ENCODE assay signal across 8 cellular contexts in the genomic region with DNA sequence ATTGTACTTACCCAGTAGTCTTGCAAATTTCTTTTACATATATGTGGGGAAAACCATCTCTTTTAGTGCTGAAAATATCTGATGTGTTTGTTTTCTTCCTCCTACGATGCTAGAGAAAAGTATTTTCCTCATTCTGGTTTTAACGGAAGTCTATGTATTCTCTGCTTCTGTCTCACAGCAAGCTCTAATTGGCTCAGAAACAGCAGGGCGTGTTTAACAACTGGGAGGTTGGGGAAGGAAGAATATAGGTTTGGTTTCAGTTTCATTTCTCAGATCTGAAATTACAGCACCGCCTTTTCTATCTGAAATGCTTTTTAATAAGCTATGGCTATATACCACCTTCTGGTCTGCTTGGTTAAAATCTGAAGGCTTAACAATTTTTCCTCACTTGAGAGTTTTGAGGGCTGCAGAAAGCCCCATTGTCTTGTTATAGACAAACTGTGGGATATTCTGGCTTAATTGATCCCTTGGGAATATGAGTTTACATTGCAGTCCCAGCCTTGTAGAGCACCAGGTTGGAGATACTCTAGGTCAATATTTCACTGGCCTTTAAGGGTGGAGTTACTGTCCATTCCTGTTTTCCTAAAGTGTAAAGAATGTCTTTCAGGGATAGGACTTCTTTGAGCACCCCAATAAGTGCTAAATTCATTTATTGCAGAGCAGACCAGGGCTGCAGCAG. TPM values are rescaled to one million over a fixed set of nuclear protein-coding genes. Genes with fewer than 3 reads are reported as not detected.
DNase-seq lines count a peak whose midpoint lies in the region; ATAC-seq and TF ChIP-seq lines count a peak whose summit lies in the region.

A gene (minus strand): TSS at position 128 of the 679 bp plus-strand sequence. CDS start 11,882 bp downstream, outside the sequence.

- ATAC-seq in GM21576 (IDR thresholded peaks at IDR 0.05; ENCODE audit: unreplicated experiment) = peak; percentile 100

- TF ChIP-seq POLR2A in uterus (IDR thresholded peaks at IDR 0.05) = no peak

- DNase-seq in HuH-7 (ENCODE audit: low spot score) (peak; percentile 61), fibroblast of peridontal ligament (ENCODE audit: extremely low read depth) (peak; percentile 91), uterus (peak; percentile 39 to 65)
- peak; percentile 31 to 41 for DNase-seq in activated T-cell treated with anti-CD3 and anti-CD28 coated beads, Interleukin-2, amount 50 U/mL, for 48 hours

- H3K9ac ChIP-seq in OCI-LY1 (ENCODE audit: low read length) = peak within 1 kb of the TSS; percentile 56
- no peak within 1 kb of the TSS for H3K9ac ChIP-seq in parathyroid adenoma

- peak within 1 kb of the TSS; percentile 49 for H3K4me2 ChIP-seq in DOHH2 (ENCODE audit: low read length)
- H3K4me2 ChIP-seq in OCI-LY1 (ENCODE audit: low read length) = peak within 1 kb of the TSS; percentile 84
- peak within 1 kb of the TSS; percentile 48 for H3K4me2 ChIP-seq in parathyroid adenoma (ENCODE audit: low read length)

- no peaks in the 10 kb centered on the region for H3K9me2 ChIP-seq in DOHH2 (replicated peaks; ENCODE audit: control insufficient read depth, low read length)
- H3K9me2 ChIP-seq in OCI-LY1 (ENCODE audit: low read depth, low read length) = no peaks in the 10 kb centered on the region

- intact Hi-C loops in uterus (cut with DNase I; ENCODE audit: low total_unique reads) = no loop called here

- no peak within 1 kb of the TSS for H3K27ac ChIP-seq in DOHH2 (ENCODE audit: low read depth, low read length)
- peak within 1 kb of the TSS; percentile 31 for H3K27ac ChIP-seq in OCI-LY1 (ENCODE audit: low read depth, low read length, poor library complexity, severe bottlenecking)
- no peak within 1 kb of the TSS for H3K27ac ChIP-seq in parathyroid adenoma
- H3K27ac ChIP-seq in uterus = peak within 1 kb of the TSS; percentile 73 to 90

- H3K4me3 ChIP-seq in DOHH2 (ENCODE audit: low read length) (peak within 1 kb of the TSS; percentile 43), OCI-LY1 (ENCODE audit: low read depth, low read length, poor library complexity, severe bottlenecking) (peak within 1 kb of the TSS; percentile 67), parathyroid adenoma (ENCODE audit: low read depth, low read length) (peak within 1 kb of the TSS; percentile 57), uterus (peak within 1 kb of the TSS; percentile 35 to 51)

- H3K36me3 ChIP-seq in DOHH2 (ENCODE audit: control insufficient read depth, low read length) (no peaks in the 10 kb centered on the region), OCI-LY1 (ENCODE audit: insufficient read depth, low read length) (peaks cover 10% of the 10 kb centered on the region), parathyroid adenoma (ENCODE audit: control insufficient read depth, insufficient read depth, low read length) (no peaks in the 10 kb centered on the region), uterus (no peaks in the 10 kb centered on the region)

- peak within 1 kb of the TSS; percentile 59 for H2AFZ ChIP-seq in OCI-LY1 (ENCODE audit: low read length)
- H2AFZ ChIP-seq in parathyroid adenoma = peak within 1 kb of the TSS; percentile 58

- no peaks in the 10 kb centered on the region for H3F3A ChIP-seq in DOHH2 (ENCODE audit: control insufficient read depth, insufficient read depth)
- H3F3A ChIP-seq in OCI-LY1 (ENCODE audit: insufficient read depth, low read length) = no peaks in the 10 kb centered on the region

- TF ChIP-seq CTCF in DOHH2 (IDR thresholded peaks at IDR 0.05; ENCODE audit: low read depth, low read length, poor library complexity, severe bottlenecking) (no peak), OCI-LY1 (IDR thresholded peaks at IDR 0.05; ENCODE audit: low read length) (no peak), parathyroid adenoma (IDR thresholded peaks at IDR 0.05) (no peak), uterus (IDR thresholded peaks at IDR 0.05) (no peak)

- H3K27me3 ChIP-seq in DOHH2 (ENCODE audit: control insufficient read depth, low read length) = no peaks in the 10 kb centered on the region
- no peaks in the 10 kb centered on the region for H3K27me3 ChIP-seq in OCI-LY1 (ENCODE audit: insufficient read depth, low read length)
- H3K27me3 ChIP-seq in parathyroid adenoma (ENCODE audit: control insufficient read depth, insufficient read depth, low read length) = no peaks in the 10 kb centered on the region
- no peaks in the 10 kb centered on the region for H3K27me3 ChIP-seq in uterus

- H3K4me1 ChIP-seq in DOHH2 (ENCODE audit: control insufficient read depth, low read length) (peaks cover 10% of the 10 kb centered on the region), OCI-LY1 (ENCODE audit: insufficient read depth, low read length, severe bottlenecking) (peaks cover 29% of the 10 kb centered on the region), parathyroid adenoma (no peaks in the 10 kb centered on the region), uterus (no peaks in the 10 kb centered on the region)

- peaks cover 9% of the 10 kb centered on the region; the same call in 1 of the 2 replicates for H3K9me3 ChIP-seq in DOHH2 (ENCODE audit: control insufficient read depth, insufficient read depth, low read length)
- H3K9me3 ChIP-seq in OCI-LY1 (ENCODE audit: low read length) = peaks cover 5% of the 10 kb centered on the region; the same call in 1 of the 2 replicates
- no peaks in the 10 kb centered on the region for H3K9me3 ChIP-seq in parathyroid adenoma (ENCODE audit: control insufficient read depth, low read length)
- no peaks in the 10 kb centered on the region for H3K9me3 ChIP-seq in uterus

- H3K79me2 ChIP-seq in DOHH2 (ENCODE audit: control insufficient read depth, low read length) (no peaks in the 10 kb centered on the region), OCI-LY1 (ENCODE audit: insufficient read depth, low read length) (peaks cover 13% of the 10 kb centered on the region; the same call in 1 of the 2 replicates), parathyroid adenoma (no peaks in the 10 kb centered on the region)

- H4K20me1 ChIP-seq in DOHH2 (ENCODE audit: control insufficient read depth, insufficient read depth, low read depth, low read length) (no peaks in the 10 kb centered on the region), OCI-LY1 (ENCODE audit: insufficient read depth, low read length) (no peaks in the 10 kb centered on the region)

RNA-seq across cellular contexts. Expression of the gene that starts here (rescaled TPM):
- total RNA-seq in uterus = 10 to 100 TPM; 11.6 to 26.5 (median 14.2) TPM

Comparison
In these comparisons a context has a peak if more than half of its experiments do, and no peak if none do; other contexts are left out.
1. H3K27ac ChIP-seq: peak in OCI-LY1 (single experiment) and uterus (2 of 2); none in DOHH2 (single experiment) and parathyroid adenoma (single experiment).
2. DNase-seq: peak in every context shown above with its lines; median percentile 91 in fibroblast of peridontal ligament; 61 in HuH-7; 52 in uterus; 36 in activated T-cell treated with anti-CD3 and anti-CD28 coated beads, Interleukin-2, amount 50 U/mL, for 48 hours.
3. Peak in every context shown above with its lines, with median percentiles within 50 percentile points of each other: H3K4me2 ChIP-seq and H3K4me3 ChIP-seq.